Comparison of ENCODE assay signal across 18 cellular contexts in the genomic region with DNA sequence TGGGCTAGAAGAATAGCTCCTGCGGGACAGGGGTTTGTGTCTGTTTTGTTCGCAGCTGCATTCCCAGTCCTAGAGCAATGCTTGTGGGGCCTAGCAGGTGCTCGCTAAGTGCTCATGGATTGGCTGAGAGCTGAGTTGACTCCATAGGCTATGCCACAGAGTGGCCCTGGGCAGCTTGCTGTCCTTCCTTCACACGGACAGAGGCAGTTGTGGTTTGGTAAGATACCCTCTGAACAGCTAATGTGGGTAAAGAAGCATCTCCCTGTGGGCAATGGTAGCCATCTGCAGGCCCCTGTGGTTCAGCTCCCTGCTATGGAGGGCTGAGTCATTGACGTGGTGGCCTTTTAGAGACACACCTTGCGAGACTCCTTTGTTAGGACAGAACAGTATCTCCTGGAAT. TPM values are rescaled to one million over a fixed set of nuclear protein-coding genes. Genes with fewer than 3 reads are reported as not detected.
DNase-seq lines count a peak whose midpoint lies in the region; ATAC-seq and TF ChIP-seq lines count a peak whose summit lies in the region.
"Had no signal": no experiment of that assay in that cellular context is flagged by ENCODE, and none has a peak within 500 bp of the region (broad histone marks: within the 10 kb centered on the region; RNA-seq: fewer than 3 reads in every experiment).

No MANE protein-coding gene starts in this region.

- ATAC-seq in activated CD4-positive, alpha-beta T cell treated with anti-CD3 and anti-CD28 coated beads for 36 hours: no peak
- ATAC-seq in sciatic nerve (no peak), HG03432 (IDR thresholded peaks at IDR 0.05; ENCODE audit: unreplicated experiment) (no peak)
- ATAC-seq in stimulated activated effector memory CD8-positive, alpha-beta T cell treated with anti-CD3 and anti-CD28 coated beads, Interleukin-12 subunit alpha, Interleukin-12 subunit beta, amount 100 ng/mL, for 72 hours: no peak
- ATAC-seq: effector memory CD8-positive, alpha-beta T cell; foreskin keratinocyte had no signal

- no peaks in the 10 kb centered on the region for H3K36me3 Mint-ChIP-seq in activated CD4-positive, alpha-beta T cell treated with anti-CD3 and anti-CD28 coated beads for 36 hours (ENCODE audit: low read depth)
- H3K36me3 Mint-ChIP-seq in stimulated activated effector memory CD8-positive, alpha-beta T cell treated with anti-CD3 and anti-CD28 coated beads, Interleukin-12 subunit alpha, Interleukin-12 subunit beta, amount 100 ng/mL, for 72 hours: no peaks in the 10 kb centered on the region
- H3K36me3 Mint-ChIP-seq: CD8-positive, alpha-beta memory T cell had no signal

- DNase-seq in activated CD4-positive, alpha-beta T cell treated with anti-CD3 and anti-CD28 coated beads for 36 hours: peak; percentile 11
- DNase-seq in activated CD4-positive, alpha-beta T cell treated with anti-CD3 and anti-CD28 coated beads for 1 hour: no peak
- peak; percentile 5 for DNase-seq in LoVo (ENCODE audit: low spot score)
- DNase-seq in epithelial cell of esophagus (ENCODE audit: low read depth): peak; percentile 32
- DNase-seq in sciatic nerve (ENCODE audit: low spot score): peak; percentile 18
- DNase-seq in stimulated activated effector memory CD8-positive, alpha-beta T cell treated with anti-CD3 and anti-CD28 coated beads, Interleukin-12 subunit alpha, Interleukin-12 subunit beta, amount 100 ng/mL, for 72 hours (ENCODE audit: low spot score in 2 of 2): no peak
- no peak for DNase-seq in NCI-H446 treated with DMSO at 0.1 percent for 48 hours (lab: John Stamatoyannopoulos, UW)
- DNase-seq: activated T-cell treated with anti-CD3 and anti-CD28 coated beads, Interleukin-2, amount 50 U/mL, for 24 hours; CD8-positive, alpha-beta memory T cell; central memory CD4-positive, alpha-beta T cell; effector memory CD8-positive, alpha-beta T cell; foreskin keratinocyte; NCI-H1105 treated with DMSO at 0.1 percent for 48 hours; NCI-H2171 treated with DMSO at 0.1 percent for 48 hours; thyroid gland had no signal

- no peaks in the 10 kb centered on the region for H3K27me3 Mint-ChIP-seq in activated CD4-positive, alpha-beta T cell treated with anti-CD3 and anti-CD28 coated beads for 36 hours
- H3K27me3 Mint-ChIP-seq: activated T-cell treated with anti-CD3 and anti-CD28 coated beads, Interleukin-2, amount 50 U/mL, for 24 hours; CD8-positive, alpha-beta memory T cell; effector memory CD8-positive, alpha-beta T cell had no signal

- POLR2A ChIA-PET in activated CD4-positive, alpha-beta T cell treated with anti-CD3 and anti-CD28 coated beads for 36 hours (lab: Charles Lee): no interaction called here

- H3K4me3 Mint-ChIP-seq in activated CD4-positive, alpha-beta T cell treated with anti-CD3 and anti-CD28 coated beads for 36 hours: no peak overlapping the region
- no peak overlapping the region for H3K4me3 Mint-ChIP-seq in stimulated activated effector memory CD8-positive, alpha-beta T cell treated with anti-CD3 and anti-CD28 coated beads, Interleukin-12 subunit alpha, Interleukin-12 subunit beta, amount 100 ng/mL, for 72 hours
- H3K4me3 Mint-ChIP-seq: activated T-cell treated with anti-CD3 and anti-CD28 coated beads, Interleukin-2, amount 50 U/mL, for 24 hours; CD8-positive, alpha-beta memory T cell; effector memory CD8-positive, alpha-beta T cell; T-helper 2 cell treated with Interferon-gamma antibody and Interleukin-4, amounts not matched to agents 5 μg/mL and 100 μg/mL, for 36 hours had no signal

- no peak overlapping the region for H3K27ac Mint-ChIP-seq in activated CD4-positive, alpha-beta T cell treated with anti-CD3 and anti-CD28 coated beads for 36 hours
- H3K27ac Mint-ChIP-seq in stimulated activated effector memory CD8-positive, alpha-beta T cell treated with anti-CD3 and anti-CD28 coated beads, Interleukin-12 subunit alpha, Interleukin-12 subunit beta, amount 100 ng/mL, for 72 hours: no peak overlapping the region
- H3K27ac Mint-ChIP-seq: activated T-cell treated with anti-CD3 and anti-CD28 coated beads, Interleukin-2, amount 50 U/mL, for 24 hours; T-helper 2 cell treated with Interferon-gamma antibody and Interleukin-4, amounts not matched to agents 5 μg/mL and 100 μg/mL, for 36 hours had no signal

- no peak overlapping the region for H3K4me3 ChIP-seq in epithelial cell of esophagus (ENCODE audit: low read length)
- H3K4me3 ChIP-seq: HAP-1, thyroid gland had no signal

- no peaks in the 10 kb centered on the region for H3K9me3 Mint-ChIP-seq in activated CD4-positive, alpha-beta T cell treated with anti-CD3 and anti-CD28 coated beads for 36 hours (ENCODE audit: low read depth)
- no peaks in the 10 kb centered on the region for H3K9me3 Mint-ChIP-seq in stimulated activated effector memory CD8-positive, alpha-beta T cell treated with anti-CD3 and anti-CD28 coated beads, Interleukin-12 subunit alpha, Interleukin-12 subunit beta, amount 100 ng/mL, for 72 hours
- H3K9me3 Mint-ChIP-seq: activated T-cell treated with anti-CD3 and anti-CD28 coated beads, Interleukin-2, amount 50 U/mL, for 24 hours; CD8-positive, alpha-beta memory T cell; effector memory CD8-positive, alpha-beta T cell; T-helper 2 cell treated with Interferon-gamma antibody and Interleukin-4, amounts not matched to agents 5 μg/mL and 100 μg/mL, for 36 hours had no signal

- H3K4me1 Mint-ChIP-seq in activated CD4-positive, alpha-beta T cell treated with anti-CD3 and anti-CD28 coated beads for 36 hours: peaks cover 42% of the 10 kb centered on the region
- H3K4me1 Mint-ChIP-seq in stimulated activated effector memory CD8-positive, alpha-beta T cell treated with anti-CD3 and anti-CD28 coated beads, Interleukin-12 subunit alpha, Interleukin-12 subunit beta, amount 100 ng/mL, for 72 hours: peaks cover 54% of the 10 kb centered on the region

- intact Hi-C loops in activated CD4-positive, alpha-beta T cell treated with anti-CD3 and anti-CD28 coated beads for 36 hours (cut with DNase I, micrococcal nuclease): no loop called here
- intact Hi-C loops in sciatic nerve (cut with DNase I): no loop called here

- CTCF ChIA-PET in activated CD4-positive, alpha-beta T cell treated with anti-CD3 and anti-CD28 coated beads for 36 hours (lab: Charles Lee): interaction anchor here (0.7 kb wide), 1 partner anchor 512 kb away, joined by 3 read pairs; no protein-coding TSS in a partner anchor

- no peak for TF ChIP-seq CTCF in epithelial cell of esophagus (IDR thresholded peaks at IDR 0.05; ENCODE audit: insufficient read depth, low read depth, low read length, missing control alignments)

RNA-seq across cellular contexts. Expression of a gene that starts 23.5 kb away (rescaled TPM):
- total RNA-seq in activated CD4-positive, alpha-beta T cell treated with anti-CD3 and anti-CD28 coated beads for 36 hours: 100 to 1,000 TPM; 136 to 194 TPM
- total RNA-seq in sciatic nerve: 48.8 TPM

Comparison
In these comparisons a context has a peak if more than half of its experiments do, and no peak if none do; other contexts are left out.
1. DNase-seq: peak in activated CD4-positive, alpha-beta T cell treated with anti-CD3 and anti-CD28 coated beads for 36 hours (single experiment), LoVo (single experiment), epithelial cell of esophagus (single experiment) and sciatic nerve (single experiment); none in activated CD4-positive, alpha-beta T cell treated with anti-CD3 and anti-CD28 coated beads for 1 hour (single experiment), stimulated activated effector memory CD8-positive, alpha-beta T cell treated with anti-CD3 and anti-CD28 coated beads, Interleukin-12 subunit alpha, Interleukin-12 subunit beta, amount 100 ng/mL, for 72 hours (0 of 2) and NCI-H446 treated with DMSO at 0.1 percent for 48 hours (single experiment).